ENCODE assay signal across 1 cellular context in genomic region chr6:43488667-43489276, GRCh38.
TF ChIP-seq lines count a peak whose summit lies in the region.

No MANE protein-coding gene starts in this region.

TF ChIP-seq in HepG2, 621 proteins besides CTCF, POLR2A, EP300 and RAD21 (continued from another document and continues in another):
- TF ChIP-seq DZIP1 (CRISPR knock-in tag; IDR thresholded peaks at IDR 0.05) (no peak), ZNF205 (CRISPR knock-in tag; IDR thresholded peaks at IDR 0.05) (no peak), REPIN1 (CRISPR knock-in tag; IDR thresholded peaks at IDR 0.05; ENCODE audit: borderline replicate concordance, low read depth) (no peak), REL (CRISPR knock-in tag; conservative IDR thresholded peaks at IDR 0.05) (no peak), JUND (CRISPR knock-in tag; IDR thresholded peaks at IDR 0.05) (no peak), FOSL1 (CRISPR knock-in tag; IDR thresholded peaks at IDR 0.05; ENCODE audit: borderline replicate concordance) (no peak; the same call in 1 of the 2 replicates), SP4 (CRISPR knock-in tag; IDR thresholded peaks at IDR 0.05) (no peak), SMAD1 (CRISPR knock-in tag; IDR thresholded peaks at IDR 0.05; ENCODE audit: borderline replicate concordance, low read depth) (no peak), ARNT2 (CRISPR knock-in tag; IDR thresholded peaks at IDR 0.05; ENCODE audit: low read depth) (no peak), GPN1 (CRISPR knock-in tag; IDR thresholded peaks at IDR 0.05; ENCODE audit: borderline replicate concordance) (no peak), ZBTB38 (CRISPR knock-in tag; IDR thresholded peaks at IDR 0.05) (no peak), POLR2G (IDR thresholded peaks at IDR 0.05; ENCODE audit: low read depth, low read length) (no peak), FOXA3 (CRISPR knock-in tag; IDR thresholded peaks at IDR 0.05) (peak; percentile 38; the same call in 1 of the 2 replicates), FOXK2 (IDR thresholded peaks at IDR 0.05) (peak; percentile 16; the same call in 1 of the 2 replicates), NFKB2 (CRISPR knock-in tag; IDR thresholded peaks at IDR 0.05; ENCODE audit: borderline replicate concordance) (no peak), ATF7-NPFF (CRISPR knock-in tag; IDR thresholded peaks at IDR 0.05; ENCODE audit: low read depth) (0 out of 2 replicates have a peak, but pooled peaks have one; percentile 48), CERS6 (CRISPR knock-in tag; IDR thresholded peaks at IDR 0.05) (no peak), ZNF562 (CRISPR knock-in tag; IDR thresholded peaks at IDR 0.05; ENCODE audit: borderline replicate concordance) (no peak), NR2C2 (CRISPR knock-in tag; IDR thresholded peaks at IDR 0.05; ENCODE audit: borderline replicate concordance) (no peak; the same call in 1 of the 2 replicates), EHMT2 (IDR thresholded peaks at IDR 0.05; ENCODE audit: borderline replicate concordance, low read depth, low read length) (no peak), HINFP (CRISPR knock-in tag; IDR thresholded peaks at IDR 0.05; ENCODE audit: low read depth) (no peak), ATF1 (CRISPR knock-in tag; IDR thresholded peaks at IDR 0.05) (no peak), ZNF260 (CRISPR knock-in tag; IDR thresholded peaks at IDR 0.05; ENCODE audit: borderline replicate concordance, low read depth) (no peak), HNRNPUL1 (IDR thresholded peaks at IDR 0.05; ENCODE audit: low read depth, low read length) (no peak), ZSCAN20 (CRISPR knock-in tag; IDR thresholded peaks at IDR 0.05; ENCODE audit: borderline replicate concordance) (no peak), ZFP37 (CRISPR knock-in tag; IDR thresholded peaks at IDR 0.05; ENCODE audit: borderline replicate concordance) (0 out of 2 replicates have a peak, but pooled peaks have one; percentile 34), DMAP1 (CRISPR knock-in tag; IDR thresholded peaks at IDR 0.05) (no peak), ZNF230 (CRISPR knock-in tag; IDR thresholded peaks at IDR 0.05) (no peak), KAT7 (CRISPR knock-in tag; IDR thresholded peaks at IDR 0.05; ENCODE audit: borderline replicate concordance) (no peak), ZNF644 (CRISPR knock-in tag; IDR thresholded peaks at IDR 0.05; ENCODE audit: low read depth) (0 out of 2 replicates have a peak, but pooled peaks have one; percentile 51), MIER3 (CRISPR knock-in tag; IDR thresholded peaks at IDR 0.05; ENCODE audit: borderline replicate concordance) (peak; percentile 65; the same call in 1 of the 2 replicates), CENPT (CRISPR knock-in tag; IDR thresholded peaks at IDR 0.05; ENCODE audit: low read depth) (no peak), SMAD9 (CRISPR knock-in tag; IDR thresholded peaks at IDR 0.05) (no peak), HIC2 (CRISPR knock-in tag; IDR thresholded peaks at IDR 0.05; ENCODE audit: low read depth) (no peak), PHB2 (IDR thresholded peaks at IDR 0.05; ENCODE audit: partially characterized antibody) (no peak), NR2F2 (IDR thresholded peaks at IDR 0.05; ENCODE audit: borderline replicate concordance, low read depth) (peak; percentile 57), HOXA3 (CRISPR knock-in tag; IDR thresholded peaks at IDR 0.05) (no peak; the same call in 1 of the 2 replicates), ZIK1 (CRISPR knock-in tag; IDR thresholded peaks at IDR 0.05; ENCODE audit: borderline replicate concordance, low read depth) (no peak)
- TF ChIP-seq, protein P1, sequence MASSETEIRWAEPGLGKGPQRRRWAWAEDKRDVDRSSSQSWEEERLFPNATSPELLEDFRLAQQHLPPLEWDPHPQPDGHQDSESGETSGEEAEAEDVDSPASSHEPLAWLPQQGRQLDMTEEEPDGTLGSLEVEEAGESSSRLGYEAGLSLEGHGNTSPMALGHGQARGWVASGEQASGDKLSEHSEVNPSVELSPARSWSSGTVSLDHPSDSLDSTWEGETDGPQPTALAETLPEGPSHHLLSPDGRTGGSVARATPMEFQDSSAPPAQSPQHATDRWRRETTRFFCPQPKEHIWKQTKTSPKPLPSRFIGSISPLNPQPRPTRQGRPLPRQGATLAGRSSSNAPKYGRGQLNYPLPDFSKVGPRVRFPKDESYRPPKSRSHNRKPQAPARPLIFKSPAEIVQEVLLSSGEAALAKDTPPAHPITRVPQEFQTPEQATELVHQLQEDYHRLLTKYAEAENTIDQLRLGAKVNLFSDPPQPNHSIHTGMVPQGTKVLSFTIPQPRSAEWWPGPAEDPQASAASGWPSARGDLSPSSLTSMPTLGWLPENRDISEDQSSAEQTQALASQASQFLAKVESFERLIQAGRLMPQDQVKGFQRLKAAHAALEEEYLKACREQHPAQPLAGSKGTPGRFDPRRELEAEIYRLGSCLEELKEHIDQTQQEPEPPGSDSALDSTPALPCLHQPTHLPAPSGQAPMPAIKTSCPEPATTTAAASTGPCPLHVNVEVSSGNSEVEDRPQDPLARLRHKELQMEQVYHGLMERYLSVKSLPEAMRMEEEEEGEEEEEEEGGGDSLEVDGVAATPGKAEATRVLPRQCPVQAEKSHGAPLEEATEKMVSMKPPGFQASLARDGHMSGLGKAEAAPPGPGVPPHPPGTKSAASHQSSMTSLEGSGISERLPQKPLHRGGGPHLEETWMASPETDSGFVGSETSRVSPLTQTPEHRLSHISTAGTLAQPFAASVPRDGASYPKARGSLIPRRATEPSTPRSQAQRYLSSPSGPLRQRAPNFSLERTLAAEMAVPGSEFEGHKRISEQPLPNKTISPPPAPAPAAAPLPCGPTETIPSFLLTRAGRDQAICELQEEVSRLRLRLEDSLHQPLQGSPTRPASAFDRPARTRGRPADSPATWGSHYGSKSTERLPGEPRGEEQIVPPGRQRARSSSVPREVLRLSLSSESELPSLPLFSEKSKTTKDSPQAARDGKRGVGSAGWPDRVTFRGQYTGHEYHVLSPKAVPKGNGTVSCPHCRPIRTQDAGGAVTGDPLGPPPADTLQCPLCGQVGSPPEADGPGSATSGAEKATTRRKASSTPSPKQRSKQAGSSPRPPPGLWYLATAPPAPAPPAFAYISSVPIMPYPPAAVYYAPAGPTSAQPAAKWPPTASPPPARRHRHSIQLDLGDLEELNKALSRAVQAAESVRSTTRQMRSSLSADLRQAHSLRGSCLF (CRISPR knock-in tag; IDR thresholded peaks at IDR 0.05; ENCODE audit: borderline replicate concordance), result no peak
- TF ChIP-seq, protein P2, sequence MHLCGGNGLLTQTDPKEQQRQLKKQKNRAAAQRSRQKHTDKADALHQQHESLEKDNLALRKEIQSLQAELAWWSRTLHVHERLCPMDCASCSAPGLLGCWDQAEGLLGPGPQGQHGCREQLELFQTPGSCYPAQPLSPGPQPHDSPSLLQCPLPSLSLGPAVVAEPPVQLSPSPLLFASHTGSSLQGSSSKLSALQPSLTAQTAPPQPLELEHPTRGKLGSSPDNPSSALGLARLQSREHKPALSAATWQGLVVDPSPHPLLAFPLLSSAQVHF (CRISPR knock-in tag; IDR thresholded peaks at IDR 0.05), result no peak
- TF ChIP-seq, protein P3, sequence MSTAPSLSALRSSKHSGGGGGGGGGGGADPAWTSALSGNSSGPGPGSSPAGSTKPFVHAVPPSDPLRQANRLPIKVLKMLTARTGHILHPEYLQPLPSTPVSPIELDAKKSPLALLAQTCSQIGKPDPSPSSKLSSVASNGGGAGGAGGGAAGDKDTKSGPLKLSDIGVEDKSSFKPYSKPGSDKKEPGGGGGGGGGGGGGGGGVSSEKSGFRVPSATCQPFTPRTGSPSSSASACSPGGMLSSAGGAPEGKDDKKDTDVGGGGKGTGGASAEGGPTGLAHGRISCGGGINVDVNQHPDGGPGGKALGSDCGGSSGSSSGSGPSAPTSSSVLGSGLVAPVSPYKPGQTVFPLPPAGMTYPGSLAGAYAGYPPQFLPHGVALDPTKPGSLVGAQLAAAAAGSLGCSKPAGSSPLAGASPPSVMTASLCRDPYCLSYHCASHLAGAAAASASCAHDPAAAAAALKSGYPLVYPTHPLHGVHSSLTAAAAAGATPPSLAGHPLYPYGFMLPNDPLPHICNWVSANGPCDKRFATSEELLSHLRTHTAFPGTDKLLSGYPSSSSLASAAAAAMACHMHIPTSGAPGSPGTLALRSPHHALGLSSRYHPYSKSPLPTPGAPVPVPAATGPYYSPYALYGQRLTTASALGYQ (CRISPR knock-in tag; IDR thresholded peaks at IDR 0.05), result no peak; the same call in 1 of the 2 replicates
- TF ChIP-seq, protein P4, sequence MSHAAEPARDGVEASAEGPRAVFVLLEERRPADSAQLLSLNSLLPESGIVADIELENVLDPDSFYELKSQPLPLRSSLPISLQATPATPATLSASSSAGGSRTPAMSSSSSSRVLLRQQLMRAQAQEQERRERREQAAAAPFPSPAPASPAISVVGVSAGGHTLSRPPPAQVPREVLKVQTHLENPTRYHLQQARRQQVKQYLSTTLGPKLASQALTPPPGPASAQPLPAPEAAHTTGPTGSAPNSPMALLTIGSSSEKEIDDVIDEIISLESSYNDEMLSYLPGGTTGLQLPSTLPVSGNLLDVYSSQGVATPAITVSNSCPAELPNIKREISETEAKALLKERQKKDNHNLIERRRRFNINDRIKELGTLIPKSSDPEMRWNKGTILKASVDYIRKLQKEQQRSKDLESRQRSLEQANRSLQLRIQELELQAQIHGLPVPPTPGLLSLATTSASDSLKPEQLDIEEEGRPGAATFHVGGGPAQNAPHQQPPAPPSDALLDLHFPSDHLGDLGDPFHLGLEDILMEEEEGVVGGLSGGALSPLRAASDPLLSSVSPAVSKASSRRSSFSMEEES (CRISPR knock-in tag; IDR thresholded peaks at IDR 0.05), result peak; percentile 51; the same call in 1 of the 2 replicates
- TF ChIP-seq, protein P5, sequence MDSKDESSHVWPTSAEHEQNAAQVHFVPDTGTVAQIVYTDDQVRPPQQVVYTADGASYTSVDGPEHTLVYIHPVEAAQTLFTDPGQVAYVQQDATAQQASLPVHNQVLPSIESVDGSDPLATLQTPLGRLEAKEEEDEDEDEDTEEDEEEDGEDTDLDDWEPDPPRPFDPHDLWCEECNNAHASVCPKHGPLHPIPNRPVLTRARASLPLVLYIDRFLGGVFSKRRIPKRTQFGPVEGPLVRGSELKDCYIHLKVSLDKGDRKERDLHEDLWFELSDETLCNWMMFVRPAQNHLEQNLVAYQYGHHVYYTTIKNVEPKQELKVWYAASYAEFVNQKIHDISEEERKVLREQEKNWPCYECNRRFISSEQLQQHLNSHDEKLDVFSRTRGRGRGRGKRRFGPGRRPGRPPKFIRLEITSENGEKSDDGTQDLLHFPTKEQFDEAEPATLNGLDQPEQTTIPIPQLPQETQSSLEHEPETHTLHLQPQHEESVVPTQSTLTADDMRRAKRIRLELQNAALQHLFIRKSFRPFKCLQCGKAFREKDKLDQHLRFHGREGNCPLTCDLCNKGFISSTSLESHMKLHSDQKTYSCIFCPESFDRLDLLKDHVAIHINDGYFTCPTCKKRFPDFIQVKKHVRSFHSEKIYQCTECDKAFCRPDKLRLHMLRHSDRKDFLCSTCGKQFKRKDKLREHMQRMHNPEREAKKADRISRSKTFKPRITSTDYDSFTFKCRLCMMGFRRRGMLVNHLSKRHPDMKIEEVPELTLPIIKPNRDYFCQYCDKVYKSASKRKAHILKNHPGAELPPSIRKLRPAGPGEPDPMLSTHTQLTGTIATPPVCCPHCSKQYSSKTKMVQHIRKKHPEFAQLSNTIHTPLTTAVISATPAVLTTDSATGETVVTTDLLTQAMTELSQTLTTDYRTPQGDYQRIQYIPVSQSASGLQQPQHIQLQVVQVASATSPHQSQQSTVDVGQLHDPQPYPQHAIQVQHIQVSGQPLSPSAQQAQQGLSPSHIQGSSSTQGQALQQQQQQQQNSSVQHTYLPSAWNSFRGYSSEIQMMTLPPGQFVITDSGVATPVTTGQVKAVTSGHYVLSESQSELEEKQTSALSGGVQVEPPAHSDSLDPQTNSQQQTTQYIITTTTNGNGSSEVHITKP (CRISPR knock-in tag; IDR thresholded peaks at IDR 0.05; ENCODE audit: low read depth), result 0 out of 2 replicates have a peak, but pooled peaks have one; percentile 49
